ENCODE assay signal across 9 cellular contexts in genomic region chr12:107349008-107349747, GRCh38.
DNase-seq lines count a peak whose midpoint lies in the region; ATAC-seq, FAIRE-seq and TF ChIP-seq lines count a peak whose summit lies in the region.
"Had no signal": no experiment of that assay in that cellular context is flagged by ENCODE, and none has a peak within 500 bp of the region (broad histone marks: within the 10 kb centered on the region; RNA-seq: fewer than 3 reads in every experiment).

No MANE protein-coding gene starts in this region.

- no peak overlapping the region for H2AFZ ChIP-seq in hepatocyte

- H3K36me3 ChIP-seq in hepatocyte (replicated peaks; ENCODE audit: insufficient read depth, low read depth) (no peaks in the 10 kb centered on the region), uterus (no peaks in the 10 kb centered on the region)
- H3K36me3 ChIP-seq: upper lobe of right lung had no signal

- WGBS in hepatocyte (ENCODE audit: low lambda C conversion rate, missing lambda C conversion rate): 45% methylated on average over 5 of the region's 5 CpGs

- H3K27ac ChIP-seq in hepatocyte: peak overlapping the region; percentile 54
- H3K27ac ChIP-seq in uterus: no peak overlapping the region
- H3K27ac ChIP-seq: upper lobe of right lung had no signal

- TF ChIP-seq POLR2A in uterus (IDR thresholded peaks at IDR 0.05): no peak

- DNase-seq in 8988T (peak; percentile 17), HPDE6-E6E7 (ENCODE audit: extremely low spot score) (peak; percentile 86), T1000 (lab: John Stamatoyannopoulos, UW) (peak; percentile 65), hepatocyte (ENCODE audit: low spot score) (peak; percentile 65), uterus (no peak), GM19239 (ENCODE audit: insufficient read length, low spot score) (no peak)
- DNase-seq: upper lobe of right lung had no signal

- H3K4me3 ChIP-seq in hepatocyte: no peak overlapping the region
- no peak overlapping the region for H3K4me3 ChIP-seq in uterus
- H3K4me3 ChIP-seq: upper lobe of right lung had no signal

- H3K79me2 ChIP-seq in hepatocyte: no peaks in the 10 kb centered on the region

- intact Hi-C loops in uterus (cut with DNase I; ENCODE audit: low total_unique reads): no loop called here

- TF ChIP-seq CTCF in hepatocyte (IDR thresholded peaks at IDR 0.05; ENCODE audit: poor library complexity): no peak
- no peak for TF ChIP-seq CTCF in uterus (IDR thresholded peaks at IDR 0.05)

- ATAC-seq in GM19023 (IDR thresholded peaks at IDR 0.05; ENCODE audit: unreplicated experiment) (no peak), GM18520 (IDR thresholded peaks at IDR 0.05; ENCODE audit: unreplicated experiment) (no peak)
- ATAC-seq: upper lobe of right lung had no signal

- H3K9me3 ChIP-seq in hepatocyte (ENCODE audit: low read depth): no peaks in the 10 kb centered on the region
- no peaks in the 10 kb centered on the region for H3K9me3 ChIP-seq in uterus
- H3K9me3 ChIP-seq: upper lobe of right lung had no signal

- no peak overlapping the region for H3K4me2 ChIP-seq in hepatocyte

- H3K4me1 ChIP-seq in hepatocyte (ENCODE audit: insufficient read depth): peaks cover 5% of the 10 kb centered on the region
- no peaks in the 10 kb centered on the region for H3K4me1 ChIP-seq in uterus
- H3K4me1 ChIP-seq: upper lobe of right lung had no signal

- FAIRE-seq in GM19239 (lab: Jason Lieb, UNC): no peak

- no peaks in the 10 kb centered on the region for H3K9me2 ChIP-seq in hepatocyte (replicated peaks; ENCODE audit: insufficient read depth)

- no peaks in the 10 kb centered on the region for H4K20me1 ChIP-seq in hepatocyte (ENCODE audit: insufficient read depth, poor library complexity, severe bottlenecking)

- H3K27me3 ChIP-seq in hepatocyte: no peaks in the 10 kb centered on the region
- H3K27me3 ChIP-seq in uterus: no peaks in the 10 kb centered on the region
- H3K27me3 ChIP-seq: upper lobe of right lung had no signal

Comparison
In these comparisons a context has a peak if more than half of its experiments do, and no peak if none do; other contexts are left out.
1. DNase-seq: peak in 8988T (single experiment), HPDE6-E6E7 (single experiment), T1000 (single experiment) and hepatocyte (single experiment); none in uterus (0 of 2) and GM19239 (single experiment).